Comparison of ENCODE assay signal across 19 cellular contexts in genomic region chr17:80026359-80027042, GRCh38.
A peak's percentile ranks its signal among the peaks of the same experiment; 100 is the strongest.
DNase-seq lines count a peak whose midpoint lies in the region; TF ChIP-seq lines count a peak whose summit lies in the region.
"Had no signal": no experiment of that assay in that cellular context is flagged by ENCODE, and none has a peak within 500 bp of the region (broad histone marks: within the 10 kb centered on the region; RNA-seq: fewer than 3 reads in every experiment).

No MANE protein-coding gene starts in this region.

- H3K36me3 ChIP-seq in WERI-Rb-1, result peaks cover 39% of the 10 kb centered on the region
- H3K36me3 ChIP-seq: HAP-1 had no signal

- DNase-seq in COR-L47 (lab: John Stamatoyannopoulos, UW) (peak; percentile 19), NCI-H2029 (lab: John Stamatoyannopoulos, UW) (peak; percentile 86), WERI-Rb-1 (no peak), NCI-H2227 (lab: John Stamatoyannopoulos, UW; ENCODE audit: unreplicated experiment) (no peak), ecto neural progenitor cell (ENCODE audit: low spot score) (no peak), superior temporal gyrus (ENCODE audit: extremely low spot score) (no peak), middle frontal gyrus (ENCODE audit: extremely low spot score, low spot score) (no peak)
- DNase-seq: activated CD4-positive, alpha-beta T cell treated with anti-CD3 and anti-CD28 coated beads for 48 hours; activated naive CD4-positive, alpha-beta T cell treated with anti-CD3 and anti-CD28 coated beads, Interleukin-2, amount 50 U/mL, for 16 hours; head of caudate nucleus; MM.1S; NCI-H446 treated with DMSO at 0.1 percent for 48 hours; retina; T1000 had no signal

- H3K4me1 Mint-ChIP-seq in nephron, result peaks cover 57% of the 10 kb centered on the region
- H3K4me1 Mint-ChIP-seq: memory B cell had no signal

- TF ChIP-seq CTCF in WERI-Rb-1 (IDR thresholded peaks at IDR 0.05; ENCODE audit: low read depth, low read length), result no peak
- TF ChIP-seq CTCF in nephron (IDR thresholded peaks at IDR 0.05; ENCODE audit: unreplicated experiment in 3 of 3), result no peak

- peak overlapping the region; percentile 20 to 58 (median 34) for H3K27ac Mint-ChIP-seq in nephron
- H3K27ac Mint-ChIP-seq: memory B cell had no signal

- H3K9me3 Mint-ChIP-seq in nephron, result no peaks in the 10 kb centered on the region

- H3K9me3 ChIP-seq in WERI-Rb-1 (ENCODE audit: severe bottlenecking), result no peaks in the 10 kb centered on the region
- H3K9me3 ChIP-seq: HAP-1, SJSA1 had no signal

- H3K27ac ChIP-seq in WERI-Rb-1, result peak overlapping the region; percentile 93
- H3K27ac ChIP-seq: SJSA1 had no signal

- no peak overlapping the region for H3K4me3 ChIP-seq in WERI-Rb-1 (ENCODE audit: low read depth, low read length)
- H3K4me3 ChIP-seq: dorsolateral prefrontal cortex, HAP-1, SJSA1 had no signal

- H3K27me3 Mint-ChIP-seq in nephron (ENCODE audit: low read depth), result no peaks in the 10 kb centered on the region
- H3K27me3 Mint-ChIP-seq: memory B cell had no signal

- H3K27me3 ChIP-seq in WERI-Rb-1 (ENCODE audit: insufficient read depth, low read depth, severe bottlenecking), result no peaks in the 10 kb centered on the region
- H3K27me3 ChIP-seq: dorsolateral prefrontal cortex, SJSA1 had no signal

- H3K4me3 Mint-ChIP-seq in nephron, result no peak overlapping the region
- H3K4me3 Mint-ChIP-seq: memory B cell had no signal

- peaks cover 8% of the 10 kb centered on the region for H3K36me3 Mint-ChIP-seq in nephron (ENCODE audit: low read depth)
- H3K36me3 Mint-ChIP-seq: memory B cell had no signal

Comparison
In these comparisons a context has a peak if more than half of its experiments do, and no peak if none do; other contexts are left out.
1. DNase-seq: peak in COR-L47 (single experiment) and NCI-H2029 (single experiment); none in WERI-Rb-1 (single experiment), NCI-H2227 (single experiment), ecto neural progenitor cell (single experiment), superior temporal gyrus (single experiment) and middle frontal gyrus (single experiment).